ENCODE assay signal across 9 cellular contexts in genomic region chr22:19766506-19767426, GRCh38. TPM values are rescaled to one million over a fixed set of nuclear protein-coding genes. Genes with fewer than 3 reads are reported as not detected.
A peak's percentile ranks its signal among the peaks of the same experiment; 100 is the strongest.
DNase-seq lines count a peak whose midpoint lies in the region; ATAC-seq and TF ChIP-seq lines count a peak whose summit lies in the region.
"Had no signal": no experiment of that assay in that cellular context is flagged by ENCODE, and none has a peak within 500 bp of the region (broad histone marks: within the 10 kb centered on the region; RNA-seq: fewer than 3 reads in every experiment).

No MANE protein-coding gene starts in this region.

- H4K20me1 ChIP-seq in DND-41 (ENCODE audit: insufficient read depth, low read length): peaks cover 27% of the 10 kb centered on the region

- DNase-seq in DND-41 (peak; percentile 80), RWPE2 (ENCODE audit: low spot score) (no peak), astrocyte of the hippocampus (ENCODE audit: low read depth, low spot score) (peak; percentile 39), lung microvascular endothelial cell (ENCODE audit: low read depth in 2 of 2) (peak; percentile 25 to 93), suprapubic skin (ENCODE audit: low spot score in 2 of 2) (no peak), head of caudate nucleus (no peak)

- no peak for TF ChIP-seq POLR2A in suprapubic skin (IDR thresholded peaks at IDR 0.05)

- H2AFZ ChIP-seq in DND-41 (ENCODE audit: low read depth, low read length): peak overlapping the region; percentile 38; the same call in 1 of the 2 replicates

- H3K9me3 ChIP-seq in DND-41 (ENCODE audit: insufficient read depth, low read length, severe bottlenecking) (no peaks in the 10 kb centered on the region), RWPE2 (ENCODE audit: severe bottlenecking) (no peaks in the 10 kb centered on the region), suprapubic skin (no peaks in the 10 kb centered on the region)

- ATAC-seq in DND-41 (ENCODE audit: insufficient read depth, low read depth) (peak; percentile 74), RWPE2 (ENCODE audit: low read depth) (peak; percentile 64), HG02610 (IDR thresholded peaks at IDR 0.05; ENCODE audit: unreplicated experiment) (no peak), GM18519 (IDR thresholded peaks at IDR 0.05; ENCODE audit: low FRiP score, unreplicated experiment) (no peak)

- peak; percentile 47 for TF ChIP-seq CTCF in DND-41 (IDR thresholded peaks at IDR 0.05; ENCODE audit: borderline replicate concordance, extremely low read depth, low read length, poor library complexity, severe bottlenecking)
- TF ChIP-seq CTCF in RWPE2 (IDR thresholded peaks at IDR 0.05; ENCODE audit: poor library complexity, severe bottlenecking): peak; percentile 60
- peak in 1 of 2 donors; percentile 29 for TF ChIP-seq CTCF in suprapubic skin (IDR thresholded peaks at IDR 0.05)

- peak overlapping the region; percentile 28 to 63; a peak in 3 of 4 replicates for H3K4me3 ChIP-seq in DND-41 (ENCODE audit: low read depth in 1 of 2, low read length in 2 of 2)
- H3K4me3 ChIP-seq in RWPE2 (ENCODE audit: severe bottlenecking): peak overlapping the region; percentile 29
- H3K4me3 ChIP-seq in suprapubic skin: peak overlapping the region; percentile 48

- H3K4me1 ChIP-seq in DND-41 (ENCODE audit: insufficient read depth, low read length) (peaks cover 20% of the 10 kb centered on the region), RWPE2 (ENCODE audit: insufficient read depth, poor library complexity, severe bottlenecking) (no peaks in the 10 kb centered on the region), suprapubic skin (peaks cover 45% of the 10 kb centered on the region)

- 40% methylated on average over 35 of the region's 105 CpGs for WGBS in suprapubic skin

- no peaks in the 10 kb centered on the region for H3K36me3 ChIP-seq in DND-41 (ENCODE audit: insufficient read depth, low read length)
- H3K36me3 ChIP-seq in RWPE2 (ENCODE audit: low read depth): no peaks in the 10 kb centered on the region
- no peaks in the 10 kb centered on the region for H3K36me3 ChIP-seq in suprapubic skin

- TF ChIP-seq EP300 in suprapubic skin (IDR thresholded peaks at IDR 0.05): no peak

- H3K27me3 ChIP-seq in DND-41 (ENCODE audit: insufficient read depth, low read length, poor library complexity): peaks cover 9% of the 10 kb centered on the region
- peaks cover 17% of the 10 kb centered on the region for H3K27me3 ChIP-seq in RWPE2 (ENCODE audit: insufficient read depth, poor library complexity, severe bottlenecking)
- H3K27me3 ChIP-seq in suprapubic skin: peaks cover 29% of the 10 kb centered on the region

- peak overlapping the region; percentile 53 for H3K4me2 ChIP-seq in DND-41 (ENCODE audit: insufficient read depth, low read length)

- intact Hi-C loops in head of caudate nucleus (cut with DNase I): no loop called here

- H3K27ac ChIP-seq in DND-41 (ENCODE audit: low read length) (peak overlapping the region; percentile 39), RWPE2 (ENCODE audit: poor library complexity, severe bottlenecking) (no peak overlapping the region), suprapubic skin (peak overlapping the region; percentile 7)

- H3K79me2 ChIP-seq in DND-41 (ENCODE audit: insufficient read depth, low read length): peaks cover 53% of the 10 kb centered on the region

- peak overlapping the region; percentile 66 for H3K9ac ChIP-seq in DND-41 (ENCODE audit: low read depth, low read length)

RNA-seq across cellular contexts. Expression of gene TBX1, which starts 6.2 kb away (rescaled TPM):
- total RNA-seq in lung microvascular endothelial cell (29.0 and 74.2 TPM in 2 replicates), suprapubic skin (1 to 10 TPM; 1.6 to 7.0 (median 4.8) TPM)
- total RNA-seq: fibroblast of lung had no signal

RNA-seq across cellular contexts. Expression of gene GP1BB, which starts 43.4 kb away (rescaled TPM):
- total RNA-seq in lung microvascular endothelial cell (2.6 and 3.0 TPM in 2 replicates), suprapubic skin (10 to 100 TPM; 14.7 to 28.7 (median 19.4) TPM)

RNA-seq across cellular contexts. Expression of gene SEPTIN5, which starts 52.5 kb away (rescaled TPM):
- 14.8 and 19.8 TPM in 2 replicates for total RNA-seq in lung microvascular endothelial cell
- total RNA-seq in suprapubic skin: 100 to 1,000 TPM in 3 of 4 donors, 10 to 100 TPM in 1; 89.0 to 147 (median 129) TPM

Comparison
In these comparisons a context has a peak if more than half of its experiments do, and no peak if none do; other contexts are left out.
1. ATAC-seq: peak in DND-41 (single experiment) and RWPE2 (single experiment); none in HG02610 (single experiment) and GM18519 (single experiment).
2. DNase-seq: peak in DND-41 (single experiment), astrocyte of the hippocampus (single experiment) and lung microvascular endothelial cell (2 of 2); none in RWPE2 (single experiment), suprapubic skin (0 of 2) and head of caudate nucleus (0 of 42).
3. Peak in every context shown above with its lines, with median percentiles within 50 percentile points of each other: H3K4me3 ChIP-seq.